In the genomic region with DNA sequence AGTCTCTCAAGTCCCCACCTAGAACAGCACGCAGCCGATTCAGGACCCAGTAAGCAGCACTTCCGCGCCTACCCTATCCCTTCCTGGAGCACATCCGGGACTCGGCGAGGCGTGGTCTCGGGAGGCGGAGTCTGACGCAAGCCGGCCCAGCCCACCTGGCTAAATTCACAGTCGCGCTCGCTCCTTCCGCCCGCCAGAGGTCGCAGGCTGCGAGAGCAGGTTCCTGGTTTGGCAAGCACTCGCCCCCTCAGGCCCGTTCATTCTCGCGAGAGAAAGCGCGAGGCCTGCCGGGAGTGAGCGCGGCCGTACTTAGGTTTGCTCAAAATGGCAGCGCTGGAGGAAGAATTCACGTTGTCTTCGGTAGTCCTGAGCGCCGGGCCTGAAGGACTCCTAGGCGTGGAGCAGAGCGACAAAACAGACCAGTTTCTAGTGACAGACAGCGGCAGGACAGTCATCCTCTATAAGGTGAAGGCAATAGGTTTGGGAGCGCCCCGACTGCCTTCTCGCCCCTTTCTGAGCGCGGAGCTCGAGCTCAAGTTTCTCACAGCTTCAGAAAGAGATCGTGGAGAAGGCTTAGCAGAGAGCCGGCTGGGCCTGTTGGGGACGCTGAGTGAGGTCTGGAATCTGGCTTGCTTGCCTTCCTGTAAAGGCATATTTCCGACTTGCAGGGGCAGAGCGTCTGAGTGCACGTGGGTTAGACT, we compare ENCODE assay signal across 8 cellular contexts. TPM values are rescaled to one million over a fixed set of nuclear protein-coding genes. Genes with fewer than 3 reads are reported as not detected.
A peak's percentile ranks its signal among the peaks of the same experiment; 100 is the strongest.
DNase-seq lines count a peak whose midpoint lies in the region; ATAC-seq, FAIRE-seq and TF ChIP-seq lines count a peak whose summit lies in the region.

A gene (plus strand): TSS at position 313 of the 701 bp plus-strand sequence. CDS start 12 bp downstream, at position 325.

- H3K4me3 ChIP-seq in GM12875 (ENCODE audit: low read depth, low read length) (peak within 1 kb of the TSS; percentile 77), pancreas (peak within 1 kb of the TSS; percentile 74 to 89 (median 83)), tibial artery (peak within 1 kb of the TSS; percentile 91 to 97)

- H3K9me3 ChIP-seq in pancreas (no peaks in the 10 kb centered on the region), tibial artery (no peaks in the 10 kb centered on the region)

- peaks cover 36% of the 10 kb centered on the region for H3K4me1 Mint-ChIP-seq in activated naive CD8-positive, alpha-beta T cell treated with anti-CD3 and anti-CD28 coated beads, Interleukin-2, amount 50 U/mL, for 24 hours

- H3K27me3 ChIP-seq in pancreas (no peaks in the 10 kb centered on the region), tibial artery (no peaks in the 10 kb centered on the region)

- intact Hi-C loops in Right ventricle myocardium inferior (cut with DNase I) (loop anchor here (2.0 to 5.0 kb wide), 2 partner anchors 61 to 105 kb away; no protein-coding TSS in a partner anchor), pancreas (cut with DNase I) (no loop called here), tibial artery (cut with DNase I; ENCODE audit: low total_unique reads) (no loop called here)

- H3K4me1 ChIP-seq in pancreas, result peaks cover 7 to 12% (median 10%) of the 10 kb centered on the region in 3 donors
- peaks cover 0 to 20% (median 11%) of the 10 kb centered on the region in 4 donors for H3K4me1 ChIP-seq in tibial artery

- DNase-seq in NCI-H1417 treated with DMSO at 0.1 percent for 48 hours (lab: John Stamatoyannopoulos, UW), result peak; percentile 93
- peak; percentile 97 for DNase-seq in SW480 (ENCODE audit: low spot score)
- peak; percentile 99 for DNase-seq in activated naive CD8-positive, alpha-beta T cell treated with anti-CD3 and anti-CD28 coated beads, Interleukin-2, amount 50 U/mL, for 24 hours
- peak; percentile 99 for DNase-seq in Right ventricle myocardium inferior (ENCODE audit: missing footprints)
- peak; percentile 97 to 100 (median 99) for DNase-seq in pancreas
- peak; percentile 98 to 99 for DNase-seq in tibial artery

- H3K27me3 Mint-ChIP-seq in activated naive CD8-positive, alpha-beta T cell treated with anti-CD3 and anti-CD28 coated beads, Interleukin-2, amount 50 U/mL, for 24 hours, result peaks cover 5% of the 10 kb centered on the region

- TF ChIP-seq CTCF in GM12875 (IDR thresholded peaks at IDR 0.05; ENCODE audit: borderline replicate concordance, insufficient read depth, low read depth, low read length), result peak; percentile 92
- peak; percentile 84 to 93 (median 91) for TF ChIP-seq CTCF in pancreas (IDR thresholded peaks at IDR 0.05)
- TF ChIP-seq CTCF in tibial artery (IDR thresholded peaks at IDR 0.05), result peak; percentile 87 to 94

- H3K27ac ChIP-seq in pancreas, result peak within 1 kb of the TSS; percentile 80 to 92 (median 82)
- H3K27ac ChIP-seq in tibial artery, result peak within 1 kb of the TSS; percentile 85 to 91

- peaks cover 39% of the 10 kb centered on the region for H3K36me3 Mint-ChIP-seq in activated naive CD8-positive, alpha-beta T cell treated with anti-CD3 and anti-CD28 coated beads, Interleukin-2, amount 50 U/mL, for 24 hours (ENCODE audit: low read depth)

- peak within 1 kb of the TSS; percentile 97 for H3K4me3 Mint-ChIP-seq in activated naive CD8-positive, alpha-beta T cell treated with anti-CD3 and anti-CD28 coated beads, Interleukin-2, amount 50 U/mL, for 24 hours

- H3K27ac Mint-ChIP-seq in activated naive CD8-positive, alpha-beta T cell treated with anti-CD3 and anti-CD28 coated beads, Interleukin-2, amount 50 U/mL, for 24 hours, result peak within 1 kb of the TSS; percentile 99

- ATAC-seq in HG02798 (IDR thresholded peaks at IDR 0.05; ENCODE audit: poor library complexity, unreplicated experiment), result peak; percentile 99
- ATAC-seq in activated naive CD8-positive, alpha-beta T cell treated with anti-CD3 and anti-CD28 coated beads, Interleukin-2, amount 50 U/mL, for 24 hours, result peak; percentile 99
- ATAC-seq in Right ventricle myocardium inferior, result peak; percentile 99
- ATAC-seq in pancreas, result peak; percentile 96 to 99 (median 98)

- peak; percentile 92 for FAIRE-seq in pancreas (lab: Jason Lieb, UNC)

- WGBS in pancreas, 2 donors, result 0% methylated on average over 49 of the region's 49 CpGs

- no peaks in the 10 kb centered on the region for H3K9me3 Mint-ChIP-seq in activated naive CD8-positive, alpha-beta T cell treated with anti-CD3 and anti-CD28 coated beads, Interleukin-2, amount 50 U/mL, for 24 hours

- H3K36me3 ChIP-seq in pancreas (peaks cover 0 to 12% (median 6%) of the 10 kb centered on the region in 3 donors), tibial artery (peaks cover 23 to 28% (median 25%) of the 10 kb centered on the region in 3 donors)

RNA-seq across cellular contexts. Expression of the gene that starts here (rescaled TPM):
- total RNA-seq in Right ventricle myocardium inferior (25.0 TPM), pancreas (10 to 100 TPM in 5 of 6 donors, 1 to 10 TPM in 1; 8.3 to 19.1 (median 13.3) TPM)
- polyA plus RNA-seq in pancreas, result 10 to 100 TPM; 19.7 to 28.0 TPM

Comparison
In these comparisons a context has a peak if more than half of its experiments do, and no peak if none do; other contexts are left out.
1. Peak in every context shown above with its lines: DNase-seq, ATAC-seq, H3K4me3 ChIP-seq and H3K27ac ChIP-seq.